1 cellular context compared by ENCODE assay signal in the genomic region with DNA sequence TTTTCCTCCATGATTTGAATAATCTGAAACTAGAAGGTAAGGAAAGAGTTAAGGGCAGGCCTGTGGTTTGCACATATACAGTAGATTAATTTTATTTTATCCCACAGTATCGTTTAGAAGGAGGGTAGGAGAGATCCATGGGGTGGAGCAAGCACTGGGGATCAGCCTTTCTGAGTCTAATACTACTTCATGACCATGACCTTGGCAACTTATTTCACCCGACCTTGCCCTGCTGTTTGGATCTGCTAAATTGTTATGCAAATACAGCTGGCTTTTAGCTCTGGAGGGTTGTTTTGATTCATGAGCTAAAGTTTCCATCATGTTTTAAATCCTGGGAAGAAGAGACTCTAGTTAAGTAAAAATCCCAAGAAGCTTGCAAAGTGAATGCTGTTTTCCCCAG.
TF ChIP-seq lines count a peak whose summit lies in the region.

No MANE protein-coding gene starts in this region.

TF ChIP-seq in GM23338, 12 proteins besides CTCF, POLR2A, EP300 and RAD21:
- TF ChIP-seq EZH2phosphoT487 (IDR thresholded peaks at IDR 0.05; ENCODE audit: unreplicated experiment) (no peak), CREB1 (CRISPR knock-in tag; IDR thresholded peaks at IDR 0.05; ENCODE audit: low read depth) (no peak), REST (IDR thresholded peaks at IDR 0.05; ENCODE audit: unreplicated experiment) (no peak), NANOG (IDR thresholded peaks at IDR 0.05; ENCODE audit: borderline replicate concordance) (no peak), ZNF462 (CRISPR knock-in tag; IDR thresholded peaks at IDR 0.05) (no peak), POLR2AphosphoS5 (IDR thresholded peaks at IDR 0.05; ENCODE audit: low read depth) (no peak), JUNB (IDR thresholded peaks at IDR 0.05; ENCODE audit: unreplicated experiment) (no peak), ZNF331 (CRISPR knock-in tag; IDR thresholded peaks at IDR 0.05; ENCODE audit: low read depth) (no peak), EZH2 (IDR thresholded peaks at IDR 0.05; ENCODE audit: low read depth, unreplicated experiment) (no peak), ZNF114 (CRISPR knock-in tag; IDR thresholded peaks at IDR 0.05) (no peak), STAT1 (IDR thresholded peaks at IDR 0.05; ENCODE audit: unreplicated experiment) (no peak)
- TF ChIP-seq, protein P1, sequence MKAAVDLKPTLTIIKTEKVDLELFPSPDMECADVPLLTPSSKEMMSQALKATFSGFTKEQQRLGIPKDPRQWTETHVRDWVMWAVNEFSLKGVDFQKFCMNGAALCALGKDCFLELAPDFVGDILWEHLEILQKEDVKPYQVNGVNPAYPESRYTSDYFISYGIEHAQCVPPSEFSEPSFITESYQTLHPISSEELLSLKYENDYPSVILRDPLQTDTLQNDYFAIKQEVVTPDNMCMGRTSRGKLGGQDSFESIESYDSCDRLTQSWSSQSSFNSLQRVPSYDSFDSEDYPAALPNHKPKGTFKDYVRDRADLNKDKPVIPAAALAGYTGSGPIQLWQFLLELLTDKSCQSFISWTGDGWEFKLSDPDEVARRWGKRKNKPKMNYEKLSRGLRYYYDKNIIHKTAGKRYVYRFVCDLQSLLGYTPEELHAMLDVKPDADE (IDR thresholded peaks at IDR 0.05) = no peak
